In genomic region chr19:42693760-42694350, GRCh38 we compare ENCODE assay signal across 8 cellular contexts. TPM values are rescaled to one million over a fixed set of nuclear protein-coding genes. Genes with fewer than 3 reads are reported as not detected.
A peak's percentile ranks its signal among the peaks of the same experiment; 100 is the strongest.
DNase-seq lines count a peak whose midpoint lies in the region; ATAC-seq, FAIRE-seq and TF ChIP-seq lines count a peak whose summit lies in the region.

No MANE protein-coding gene starts in this region.

- H3K79me1 ChIP-seq in H1 (ENCODE audit: low read depth, low read length) = no peaks in the 10 kb centered on the region

- no peak overlapping the region for H3K4me3 ChIP-seq in H1 (ENCODE audit: extremely low read depth in 1 of 4, insufficient read depth in 2 of 4, low read depth in 3 of 4, low read length in 4 of 4)

- no peak overlapping the region for H2BK120ac ChIP-seq in H1 (replicated peaks; ENCODE audit: low read depth, low read length)

- no peak overlapping the region for H2AFZ ChIP-seq in H1 (ENCODE audit: low read length)

- ATAC-seq in HG03039 (IDR thresholded peaks at IDR 0.05; ENCODE audit: unreplicated experiment) = no peak

- H4K5ac ChIP-seq in H1 (ENCODE audit: insufficient read length, low read depth, low read length) = no peak overlapping the region

- no peak overlapping the region for H2BK15ac ChIP-seq in H1 (ENCODE audit: low read length)

- POLR2A ChIA-PET in GM10248 (lab: Yijun Ruan, JAX) (no interaction called here), H1 (lab: Charles Lee; ENCODE audit: partially characterized antibody) (no interaction called here)

- H2BK20ac ChIP-seq in H1 (ENCODE audit: low read length) = no peak overlapping the region

- no peak overlapping the region for H3K23ac ChIP-seq in H1 (ENCODE audit: insufficient read length)

- no peak overlapping the region for H2AK5ac ChIP-seq in H1 (ENCODE audit: low read depth, low read length)

- no peak overlapping the region for H3K56ac ChIP-seq in H1 (replicated peaks; ENCODE audit: insufficient read length, low read depth, low read length)

- no peak overlapping the region for H3K14ac ChIP-seq in H1 (ENCODE audit: insufficient read length)

- no peak overlapping the region for H4K91ac ChIP-seq in H1 (replicated peaks; ENCODE audit: insufficient read length, low read length)

- H3K27me3 ChIP-seq in H1 (replicated peaks in 1 of 4; ENCODE audit: control insufficient read depth in 3 of 4, extremely low read depth in 1 of 4, insufficient read depth in 3 of 4, low read length in 3 of 4) = no peaks in the 10 kb centered on the region

- no peaks in the 10 kb centered on the region for H3K79me2 ChIP-seq in H1 (ENCODE audit: control insufficient read depth in 1 of 2, insufficient read depth in 2 of 2, low read length in 2 of 2)

- DNase-seq in GM10248 (ENCODE audit: extremely low spot score) = peak; percentile 26
- DNase-seq in NCI-H345 treated with DMSO at 0.1 percent for 48 hours (lab: John Stamatoyannopoulos, UW; ENCODE audit: unreplicated experiment) = peak; percentile 4
- DNase-seq in H1 (ENCODE audit: low read depth in 1 of 2, low spot score in 2 of 2) = no peak
- no peak for DNase-seq in GM12892 (ENCODE audit: insufficient read length)
- DNase-seq in cardiac septum (ENCODE audit: low spot score) = no peak
- no peak for DNase-seq in NCI-H1694 (lab: John Stamatoyannopoulos, UW)

- peak; percentile 26 to 47; a peak in 3 of 4 replicates for TF ChIP-seq RAD21 in H1 (IDR thresholded peaks at IDR 0.05 in 1 of 2, conservative IDR thresholded peaks at IDR 0.05 in 1 of 2; ENCODE audit: low read depth in 2 of 2, low read length in 2 of 2)

- H2BK5ac ChIP-seq in H1 (ENCODE audit: low read depth, low read length) = no peak overlapping the region

- intact Hi-C loops in cardiac septum (cut with DNase I) = no loop called here

- TF ChIP-seq EP300 in H1 (IDR thresholded peaks at IDR 0.05; ENCODE audit: borderline replicate concordance in 1 of 2, low read depth in 2 of 2, low read length in 2 of 2) = no peak

- CTCF ChIA-PET in GM10248 (lab: Yijun Ruan, JAX) = interaction anchor here (0.8 to 1.9 kb wide), 2 partner anchors 10 to 12 kb away, joined by 3 to 6 read pairs; no protein-coding TSS in a partner anchor
- CTCF ChIA-PET in H1 (lab: Charles Lee; ENCODE audit: partially characterized antibody) = interaction anchor here (2.7 kb wide), 1 partner anchor 10 kb away, joined by 17 read pairs; no protein-coding TSS in a partner anchor

- H3K9me3 ChIP-seq in H1 (ENCODE audit: insufficient read depth in 2 of 2, low read depth in 1 of 2, low read length in 1 of 2) = peaks cover 60 to 75% of the 10 kb centered on the region in 2 experiments

- no peaks in the 10 kb centered on the region for H4K20me1 ChIP-seq in H1 (replicated peaks in 1 of 2; ENCODE audit: control insufficient read depth in 1 of 2, insufficient read depth in 2 of 2, low read length in 2 of 2)

- no peak for TF ChIP-seq POLR2A in H1 (IDR thresholded peaks at IDR 0.05; ENCODE audit: control extremely low read depth in 1 of 2, low read depth in 2 of 2, low read length in 2 of 2)
- TF ChIP-seq POLR2A in GM12892 (IDR thresholded peaks at IDR 0.05; ENCODE audit: low read depth, low read length) = no peak

- no peaks in the 10 kb centered on the region for H3K23me2 ChIP-seq in H1 (ENCODE audit: low read depth, low read length)

- H3K4me2 ChIP-seq in H1 (ENCODE audit: insufficient read depth in 1 of 2, low read depth in 2 of 2, low read length in 2 of 2) = no peak overlapping the region

- no peak overlapping the region for H2BK12ac ChIP-seq in H1 (ENCODE audit: low read depth, low read length)

- H3K27ac ChIP-seq in 22Rv1 (no peak overlapping the region), H1 (ENCODE audit: low read depth, low read length) (no peak overlapping the region)

- no peaks in the 10 kb centered on the region for H3K36me3 ChIP-seq in H1 (ENCODE audit: control insufficient read depth in 2 of 4, insufficient read depth in 4 of 4, low read length in 3 of 4)

- no peak overlapping the region for H3K9ac ChIP-seq in H1 (replicated peaks in 1 of 4; ENCODE audit: extremely low read depth in 1 of 4, low read depth in 3 of 4, low read length in 3 of 4)

- 61% methylated on average over 5 of the region's 5 CpGs; no CpG with 5 or more reads in 1 of the 2 experiments for WGBS in H1 (ENCODE audit: extremely low coverage in 1 of 2, insufficient coverage in 1 of 2, insufficient read length in 1 of 2, insufficient replicate concordance in 2 of 2, low coverage in 1 of 2, low lambda C conversion rate in 2 of 2, missing lambda C conversion rate in 1 of 2), 2 experiments

- TF ChIP-seq CTCF in 22Rv1 (IDR thresholded peaks at IDR 0.05) (peak; percentile 78), GM10248 (IDR thresholded peaks at IDR 0.05; ENCODE audit: control extremely low read depth, extremely low read depth, low read depth, missing control alignments) (peak; percentile 43), H1 (IDR thresholded peaks at IDR 0.05; ENCODE audit: control extremely low read depth in 1 of 3, insufficient read depth in 1 of 3, low read depth in 1 of 3, low read length in 3 of 3) (peak; percentile 14 to 43 (median 32))

- H3K4ac ChIP-seq in H1 (replicated peaks; ENCODE audit: insufficient read length, low read depth, low read length) = no peak overlapping the region

- H4K8ac ChIP-seq in H1 (ENCODE audit: extremely low read depth, insufficient read depth, low read length) = no peak overlapping the region

- FAIRE-seq in H1 (lab: Jason Lieb, UNC) (no peak), GM12892 (lab: Jason Lieb, UNC) (no peak)

- H3K4me1 ChIP-seq in H1 (replicated peaks in 1 of 4; ENCODE audit: control insufficient read depth in 3 of 4, insufficient read depth in 4 of 4, low read length in 3 of 4) = no peaks in the 10 kb centered on the region

- H3K18ac ChIP-seq in H1 (ENCODE audit: extremely low read depth, low read length) = no peak overlapping the region

TF ChIP-seq in H1, 55 proteins besides CTCF, POLR2A, EP300 and RAD21:
- no peak for TF ChIP-seq CBX5 (IDR thresholded peaks at IDR 0.05; ENCODE audit: low read depth, low read length)
- no peak for TF ChIP-seq E2F6 (IDR thresholded peaks at IDR 0.05)
- TF ChIP-seq BRCA1 (IDR thresholded peaks at IDR 0.05; ENCODE audit: low read depth, low read length) = no peak
- TF ChIP-seq EGR1 (IDR thresholded peaks at IDR 0.05; ENCODE audit: borderline replicate concordance, low read depth, low read length) = no peak
- TF ChIP-seq TEAD4 (IDR thresholded peaks at IDR 0.05; ENCODE audit: low read depth, low read length) = no peak
- TF ChIP-seq HDAC6 (IDR thresholded peaks at IDR 0.05; ENCODE audit: low read depth, low read length) = no peak
- TF ChIP-seq NRF1 (IDR thresholded peaks at IDR 0.05; ENCODE audit: low read depth, low read length) = no peak

RNA-seq across cellular contexts. Expression of gene PSG3, which starts 46.4 kb away (rescaled TPM):
- total RNA-seq in H1 (2021; fragmentation: NEBNext Ultra II Directional; extraction: Animal tissue kit (Norgen Biotek cat#: 25700)) = not detected in 2 replicates
- not detected in 2 replicates for polyA plus RNA-seq in H1 (2011; rRNA removed)
- not detected for polyA plus RNA-seq in H1 (2011; cell fraction: cytosol; rRNA removed)
- not detected for polyA plus RNA-seq in H1 (2011; cell fraction: nucleus; rRNA removed)
- not detected in 4 replicates for polyA plus RNA-seq in H1 (2012, experiment 1 of 2)
- polyA plus RNA-seq in H1 (2012, experiment 2 of 2) = not detected
- not detected for polyA plus RNA-seq in H1 (2013, experiment 1 of 2)
- not detected for polyA plus RNA-seq in H1 (2013, experiment 2 of 2)
- polyA minus RNA-seq in H1 (2011; rRNA and poly(A)+ RNA removed) = not detected in 2 replicates
- polyA minus RNA-seq in H1 (2011; cell fraction: cytosol; rRNA and poly(A)+ RNA removed) = not detected
- polyA minus RNA-seq in H1 (2011; cell fraction: nucleus; rRNA and poly(A)+ RNA removed) = not detected
- not detected for polyA plus RNA-seq in GM12892 (2012; ENCODE audit: missing spikeins)
- total RNA-seq in cardiac septum = not detected

Comparison
In these comparisons a context has a peak if more than half of its experiments do, and no peak if none do; other contexts are left out.
1. DNase-seq: peak in GM10248 (single experiment) and NCI-H345 treated with DMSO at 0.1 percent for 48 hours (single experiment); none in H1 (0 of 2), GM12892 (single experiment), cardiac septum (single experiment) and NCI-H1694 (single experiment).
2. Peak in every context shown above with its lines, with median percentiles within 50 percentile points of each other: CTCF ChIP-seq.